ENCODE assay signal across 26 cellular contexts in genomic region chr1:234201600-234201999, GRCh38.
"Had no signal": no experiment of that assay in that cellular context is flagged by ENCODE, and none has a peak within 500 bp of the region (broad histone marks: within the 10 kb centered on the region; RNA-seq: fewer than 3 reads in every experiment).

No MANE protein-coding gene starts in this region.

- H3K36me3 Mint-ChIP-seq: natural killer cell; stimulated activated effector memory CD8-positive, alpha-beta T cell treated with anti-CD3 and anti-CD28 coated beads, Interleukin-12 subunit alpha, Interleukin-12 subunit beta, amount 100 ng/mL, for 72 hours; stimulated activated naive B cell treated with anti-CD40 and anti-IgM and Interleukin-4, amounts not matched to agents 10 μg/mL and 1 μg/mL and 100 μg/mL, for 72 hours had no signal

- H3K4me3 ChIP-seq: pancreas, prostate gland, right lobe of liver, sigmoid colon, stomach, thoracic aorta, thyroid gland, tibial nerve, upper lobe of left lung, vagina had no signal

- H3K36me3 ChIP-seq: neutrophil, pancreas, prostate gland, right lobe of liver, sigmoid colon, stomach, thoracic aorta, thyroid gland, tibial nerve, upper lobe of left lung, vagina had no signal

- H3K27ac Mint-ChIP-seq: natural killer cell; nephron progenitor cell; stimulated activated effector memory CD8-positive, alpha-beta T cell treated with anti-CD3 and anti-CD28 coated beads, Interleukin-12 subunit alpha, Interleukin-12 subunit beta, amount 100 ng/mL, for 72 hours; stimulated activated naive B cell treated with anti-CD40 and anti-IgM and Interleukin-4, amounts not matched to agents 10 μg/mL and 1 μg/mL and 100 μg/mL, for 72 hours; stimulated activated naive CD8-positive, alpha-beta T cell treated with anti-CD3 and anti-CD28 coated beads, Interleukin-15, Interleukin-2, amounts not matched to agents 100 ng/mL and 50 ng/mL, for 24 hours had no signal

- H3K9me3 ChIP-seq: neutrophil, pancreas, prostate gland, right lobe of liver, thoracic aorta, thyroid gland, vagina had no signal

- DNase-seq: natural killer cell; nephron progenitor cell; nucleus accumbens; pancreas; right cardiac atrium; right lobe of liver; sigmoid colon; small intestine; stimulated activated CD4-positive, alpha-beta T cell treated with anti-CD3 and anti-CD28 coated beads, Interleukin-15, amount 100 ng/mL, for 24 hours; stimulated activated CD4-positive, alpha-beta T cell treated with anti-CD3 and anti-CD28 coated beads, Interleukin-2, amount 100 ng/mL, for 24 hours; stimulated activated CD4-positive, alpha-beta T cell treated with anti-CD3 and anti-CD28 coated beads, Interleukin-2, amount 100 ng/mL, for 48 hours; stimulated activated CD4-positive, alpha-beta T cell treated with anti-CD3 and anti-CD28 coated beads, Interleukin-4, amount 100 ng/mL, for 24 hours; stimulated activated naive B cell treated with anti-CD40 and anti-IgM and Interleukin-4, amounts not matched to agents 10 μg/mL and 1 μg/mL and 100 μg/mL, for 72 hours; stimulated activated naive CD4-positive, alpha-beta T cell treated with Interleukin-2 at 50 U/mL for 16 hours; stomach; thyroid gland; trophoblast cell; upper lobe of left lung had no signal

- H3K9me3 Mint-ChIP-seq: natural killer cell; stimulated activated effector memory CD8-positive, alpha-beta T cell treated with anti-CD3 and anti-CD28 coated beads, Interleukin-12 subunit alpha, Interleukin-12 subunit beta, amount 100 ng/mL, for 72 hours; stimulated activated naive CD8-positive, alpha-beta T cell treated with anti-CD3 and anti-CD28 coated beads, Interleukin-15, Interleukin-2, amounts not matched to agents 100 ng/mL and 50 ng/mL, for 24 hours had no signal

- H3K4me1 ChIP-seq: pancreas, prostate gland, right lobe of liver, sigmoid colon, stomach, thyroid gland, tibial nerve, upper lobe of left lung, vagina had no signal

- H3K27me3 ChIP-seq: neutrophil, pancreas, right lobe of liver, thyroid gland, tibial nerve, upper lobe of left lung, vagina had no signal

- H3K4me3 Mint-ChIP-seq: natural killer cell; nephron progenitor cell; neural crest cell; stimulated activated effector memory CD8-positive, alpha-beta T cell treated with anti-CD3 and anti-CD28 coated beads, Interleukin-12 subunit alpha, Interleukin-12 subunit beta, amount 100 ng/mL, for 72 hours; stimulated activated naive B cell treated with anti-CD40 and anti-IgM and Interleukin-4, amounts not matched to agents 10 μg/mL and 1 μg/mL and 100 μg/mL, for 72 hours; stimulated activated naive CD8-positive, alpha-beta T cell treated with anti-CD3 and anti-CD28 coated beads, Interleukin-15, Interleukin-2, amounts not matched to agents 100 ng/mL and 50 ng/mL, for 24 hours had no signal

- H3K27ac ChIP-seq: neutrophil, pancreas, prostate gland, right lobe of liver, sigmoid colon, stomach, thoracic aorta, thyroid gland, tibial nerve, upper lobe of left lung, vagina had no signal

- ATAC-seq: natural killer cell; pancreas; right cardiac atrium; right lobe of liver; stimulated activated effector memory CD8-positive, alpha-beta T cell treated with anti-CD3 and anti-CD28 coated beads, Interleukin-12 subunit alpha, Interleukin-12 subunit beta, amount 100 ng/mL, for 72 hours; stimulated activated naive B cell treated with anti-CD40 and anti-IgM and Interleukin-4, amounts not matched to agents 10 μg/mL and 1 μg/mL and 100 μg/mL, for 72 hours had no signal

- H3K4me1 Mint-ChIP-seq: natural killer cell; stimulated activated effector memory CD8-positive, alpha-beta T cell treated with anti-CD3 and anti-CD28 coated beads, Interleukin-12 subunit alpha, Interleukin-12 subunit beta, amount 100 ng/mL, for 72 hours had no signal
